ENCODE assay signal across 21 cellular contexts in the genomic region with DNA sequence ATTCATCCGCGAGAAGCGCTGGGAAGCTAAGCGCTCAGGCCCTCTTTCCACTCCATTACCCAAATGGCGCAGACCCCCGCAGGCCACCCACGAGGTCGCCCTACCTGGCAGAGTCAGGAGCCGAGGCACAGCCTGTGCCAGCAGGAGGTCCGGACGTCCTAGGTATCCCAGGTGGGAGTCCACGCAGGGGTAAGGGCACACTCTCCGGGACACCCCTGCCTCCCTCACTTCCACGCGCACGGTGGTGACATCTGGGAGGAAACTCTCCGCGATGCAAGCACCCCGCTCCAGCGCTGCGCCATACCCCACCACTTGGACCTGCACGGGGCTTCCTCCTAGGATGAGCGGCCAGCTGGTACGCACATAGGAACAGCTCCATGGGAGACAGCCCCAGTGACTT.
A peak's percentile ranks its signal among the peaks of the same experiment; 100 is the strongest.
DNase-seq lines count a peak whose midpoint lies in the region; ATAC-seq and TF ChIP-seq lines count a peak whose summit lies in the region.
"Had no signal": no experiment of that assay in that cellular context is flagged by ENCODE, and none has a peak within 500 bp of the region (broad histone marks: within the 10 kb centered on the region; RNA-seq: fewer than 3 reads in every experiment).

No MANE protein-coding gene starts in this region.

- peak overlapping the region; percentile 25 for H3K14ac ChIP-seq in neuronal stem cell (ENCODE audit: low read length)

- peaks cover 15% of the 10 kb centered on the region; the same call in 1 of the 2 replicates for H3K9me3 ChIP-seq in PC-9 (ENCODE audit: insufficient read depth, low read depth)
- peaks cover 0 to 6% of the 10 kb centered on the region in 2 donors for H3K9me3 ChIP-seq in neuronal stem cell (replicated peaks in 1 of 2; ENCODE audit: control insufficient read depth in 2 of 2, insufficient read depth in 1 of 2, low read depth in 1 of 2, low read length in 2 of 2)
- H3K9me3 ChIP-seq in upper lobe of right lung: peaks cover 17% of the 10 kb centered on the region
- H3K9me3 ChIP-seq: BE2C had no signal

- ATAC-seq in upper lobe of right lung (peak; percentile 21), GM19023 (IDR thresholded peaks at IDR 0.05; ENCODE audit: unreplicated experiment) (no peak)
- ATAC-seq: A549 had no signal

- H3K23ac ChIP-seq in neuronal stem cell (ENCODE audit: low read depth, low read length, poor library complexity): no peak overlapping the region

- H3K4me1 ChIP-seq in PC-9 (replicated peaks; ENCODE audit: insufficient read depth) (no peaks in the 10 kb centered on the region), neuronal stem cell (ENCODE audit: control insufficient read depth in 2 of 2, insufficient read depth in 1 of 2, low read depth in 1 of 2, low read length in 2 of 2) (no peaks in the 10 kb centered on the region), upper lobe of right lung (no peaks in the 10 kb centered on the region)
- H3K4me1 ChIP-seq: A549, BE2C, BLaER1 had no signal

- TF ChIP-seq CTCF in PC-9 (conservative IDR thresholded peaks at IDR 0.05) (no peak), upper lobe of right lung (IDR thresholded peaks at IDR 0.05) (no peak)

- BruUV-seq in PC-9 (replicated peaks; lab: Mats Ljungman, UMichigan): no TSS peak

- intact Hi-C loops in PC-9 (cut with micrococcal nuclease; ENCODE audit: unreplicated experiment) (no loop called here), upper lobe of right lung (cut with DNase I) (no loop called here)

- no CpG with 5 or more reads among the region's 24 CpGs for WGBS in neuronal stem cell (ENCODE audit: extremely low coverage in 2 of 2, insufficient read length in 2 of 2, insufficient replicate concordance in 1 of 2), 2 donors

- POLR2A ChIA-PET in PC-9 (lab: Charles Lee; ENCODE audit: unreplicated experiment): no interaction called here

- H4K8ac ChIP-seq in neuronal stem cell (ENCODE audit: low read depth, low read length): no peak overlapping the region

- no peaks in the 10 kb centered on the region for H3K79me2 ChIP-seq in PC-9 (ENCODE audit: low read depth)

- H3K9ac ChIP-seq in neuronal stem cell (ENCODE audit: low read depth, low read length, poor library complexity): no peak overlapping the region
- H3K9ac ChIP-seq: BLaER1 had no signal

- no peaks in the 10 kb centered on the region for H3K36me3 ChIP-seq in PC-9 (ENCODE audit: low read depth)
- no peaks in the 10 kb centered on the region for H3K36me3 ChIP-seq in neuronal stem cell (replicated peaks in 1 of 2; ENCODE audit: control insufficient read depth in 2 of 2, insufficient read depth in 2 of 2, low read length in 2 of 2)
- no peaks in the 10 kb centered on the region for H3K36me3 ChIP-seq in upper lobe of right lung
- H3K36me3 ChIP-seq: BE2C, BLaER1 had no signal

- H3K4ac ChIP-seq in neuronal stem cell (ENCODE audit: low read length): no peak overlapping the region

- CTCF ChIA-PET in PC-9 (lab: Charles Lee): no interaction called here

- H3K4me3 ChIP-seq in PC-9 (no peak overlapping the region), neuronal stem cell (ENCODE audit: low read length in 2 of 2) (no peak overlapping the region), upper lobe of right lung (no peak overlapping the region)
- H3K4me3 ChIP-seq: A549, BLaER1 had no signal

- no peaks in the 10 kb centered on the region for H4K20me1 ChIP-seq in PC-9 (ENCODE audit: insufficient read depth)
- H4K20me1 ChIP-seq: BLaER1 had no signal

- no peaks in the 10 kb centered on the region for H3K9me2 ChIP-seq in PC-9 (ENCODE audit: insufficient read depth)

- H3K4me2 ChIP-seq in PC-9 (peak overlapping the region; percentile 5; the same call in 1 of the 2 replicates), neuronal stem cell (ENCODE audit: insufficient read depth, low read length, poor library complexity, severe bottlenecking) (no peak overlapping the region)
- H3K4me2 ChIP-seq: A549, BLaER1 had no signal

- H3K27ac ChIP-seq in PC-9 (no peak overlapping the region), neuronal stem cell (replicated peaks; ENCODE audit: low read length) (no peak overlapping the region), upper lobe of right lung (no peak overlapping the region)
- H3K27ac ChIP-seq: 22Rv1, A549, BLaER1 had no signal

- DNase-seq in PC-9 (no peak), neuronal stem cell (ENCODE audit: low spot score) (no peak), upper lobe of right lung (no peak), GDM1 (lab: John Stamatoyannopoulos, UW) (no peak)
- DNase-seq: AML-193; BE2C; C1 segment of cervical spinal cord; CD4-positive, alpha-beta memory T cell; CD4-positive, CD25-positive, alpha-beta regulatory T cell; CD8-positive, alpha-beta memory T cell; DMS 273 treated with DMSO at 0.1 percent for 48 hours; DMS153; DMS53; DMS79; DND-41; EL; GF-D8 had no signal

- no peak overlapping the region for H2BK12ac ChIP-seq in neuronal stem cell (ENCODE audit: low read length)

- H2AFZ ChIP-seq in PC-9: no peak overlapping the region
- H2AFZ ChIP-seq in neuronal stem cell (ENCODE audit: low read length): no peak overlapping the region

- no peak overlapping the region for H2BK5ac ChIP-seq in neuronal stem cell (ENCODE audit: low read length)

- H3K18ac ChIP-seq in neuronal stem cell (ENCODE audit: low read length): no peak overlapping the region

- no peak overlapping the region for H2BK120ac ChIP-seq in neuronal stem cell (ENCODE audit: low read depth, low read length)

- H4K91ac ChIP-seq in neuronal stem cell (ENCODE audit: low read depth, low read length, poor library complexity): no peak overlapping the region

- no peaks in the 10 kb centered on the region for H3K79me1 ChIP-seq in neuronal stem cell (ENCODE audit: low read depth, low read length)

- peak overlapping the region; percentile 10 for H2AK5ac ChIP-seq in neuronal stem cell (ENCODE audit: low read depth, low read length)

- H2BK15ac ChIP-seq in neuronal stem cell (ENCODE audit: low read length): no peak overlapping the region

- no peaks in the 10 kb centered on the region for H3F3A ChIP-seq in PC-9 (ENCODE audit: insufficient read depth, low read depth)

- H3K27me3 ChIP-seq in PC-9 (ENCODE audit: insufficient read depth, low read depth): no peaks in the 10 kb centered on the region
- no peaks in the 10 kb centered on the region for H3K27me3 ChIP-seq in neuronal stem cell (ENCODE audit: control insufficient read depth in 3 of 3, insufficient read depth in 3 of 3, low read depth in 1 of 3, low read length in 3 of 3)
- H3K27me3 ChIP-seq in upper lobe of right lung: peaks cover 4% of the 10 kb centered on the region
- H3K27me3 ChIP-seq: BLaER1 had no signal
